ENCODE assay signal across 14 cellular contexts in genomic region chr4:2588259-2588658, GRCh38.
"Had no signal": no experiment of that assay in that cellular context is flagged by ENCODE, and none has a peak within 500 bp of the region (broad histone marks: within the 10 kb centered on the region; RNA-seq: fewer than 3 reads in every experiment).

No MANE protein-coding gene starts in this region.

- H3K36me3 ChIP-seq: heart right ventricle, uterus had no signal

- H3K27ac Mint-ChIP-seq: activated CD4-positive, alpha-beta T cell treated with anti-CD3 and anti-CD28 coated beads, Interleukin-2, amount 10 ng/mL, durations not matched to agents 7 days and 5 days; activated naive CD8-positive, alpha-beta T cell; stimulated activated naive CD8-positive, alpha-beta T cell treated with anti-CD3 and anti-CD28 coated beads, Interleukin-15, Interleukin-2, amounts not matched to agents 100 ng/mL and 50 ng/mL, for 24 hours had no signal

- H3K27me3 Mint-ChIP-seq: activated CD4-positive, alpha-beta T cell treated with anti-CD3 and anti-CD28 coated beads, Interleukin-2, amount 10 ng/mL, durations not matched to agents 7 days and 5 days; activated naive CD8-positive, alpha-beta T cell; natural killer cell treated with Interleukin-12 subunit alpha and Interleukin-12 subunit beta and Interleukin-15 and Interleukin-18, amount 100 ng/mL, for 72 hours; stimulated activated naive CD8-positive, alpha-beta T cell treated with anti-CD3 and anti-CD28 coated beads, Interleukin-15, Interleukin-2, amounts not matched to agents 100 ng/mL and 50 ng/mL, for 24 hours had no signal

- H3K27me3 ChIP-seq: heart right ventricle, uterus had no signal

- H3K4me3 ChIP-seq: heart right ventricle, mucosa of descending colon, uterus had no signal

- H3K9me3 Mint-ChIP-seq: activated CD4-positive, alpha-beta T cell treated with anti-CD3 and anti-CD28 coated beads, Interleukin-2, amount 10 ng/mL, durations not matched to agents 7 days and 5 days; natural killer cell treated with Interleukin-12 subunit alpha and Interleukin-12 subunit beta and Interleukin-15 and Interleukin-18, amount 100 ng/mL, for 72 hours; stimulated activated naive CD8-positive, alpha-beta T cell treated with anti-CD3 and anti-CD28 coated beads, Interleukin-15, Interleukin-2, amounts not matched to agents 100 ng/mL and 50 ng/mL, for 24 hours had no signal

- H3K36me3 Mint-ChIP-seq: activated naive CD8-positive, alpha-beta T cell; natural killer cell treated with Interleukin-12 subunit alpha and Interleukin-12 subunit beta and Interleukin-15 and Interleukin-18, amount 100 ng/mL, for 72 hours had no signal

- H3K9me3 ChIP-seq: heart right ventricle, mucosa of descending colon, uterus had no signal

- H3K4me3 Mint-ChIP-seq: activated CD4-positive, alpha-beta T cell treated with anti-CD3 and anti-CD28 coated beads, Interleukin-2, amount 10 ng/mL, durations not matched to agents 7 days and 5 days; activated naive CD8-positive, alpha-beta T cell; natural killer cell treated with Interleukin-12 subunit alpha and Interleukin-12 subunit beta and Interleukin-15 and Interleukin-18, amount 100 ng/mL, for 72 hours; stimulated activated naive CD8-positive, alpha-beta T cell treated with anti-CD3 and anti-CD28 coated beads, Interleukin-15, Interleukin-2, amounts not matched to agents 100 ng/mL and 50 ng/mL, for 24 hours had no signal

- H3K27ac ChIP-seq: heart right ventricle, uterus had no signal

- DNase-seq: activated CD4-positive, alpha-beta T cell treated with anti-CD3 and anti-CD28 coated beads, Interleukin-2, amount 10 ng/mL, durations not matched to agents 7 days and 5 days; activated CD4-positive, CD25-positive, alpha-beta regulatory T cell; activated CD8-positive, alpha-beta memory T cell treated with anti-CD3 and anti-CD28 coated beads for 24 hours; activated effector memory CD4-positive, alpha-beta T cell treated with Interleukin-2 at 50 U/mL for 16 hours; activated T-cell treated with anti-CD3 and anti-CD28 coated beads for 4 hours; amygdala; heart right ventricle; mucosa of descending colon; occipital lobe; stimulated activated CD4-positive, alpha-beta T cell treated with anti-CD3 and anti-CD28 coated beads, Interleukin-12 subunit alpha, Interleukin-12 subunit beta, amount 100 ng/mL, for 4 hours; uterus had no signal

- ATAC-seq: heart right ventricle; mucosa of descending colon; natural killer cell treated with Interleukin-12 subunit alpha and Interleukin-12 subunit beta and Interleukin-15 and Interleukin-18, amount 100 ng/mL, for 72 hours had no signal
